Comparison of ENCODE assay signal across 28 cellular contexts in genomic region chr5:147095740-147096139, GRCh38.
"Had no signal": no experiment of that assay in that cellular context is flagged by ENCODE, and none has a peak within 500 bp of the region (broad histone marks: within the 10 kb centered on the region; RNA-seq: fewer than 3 reads in every experiment).

No MANE protein-coding gene starts in this region.

- H3K36me3 Mint-ChIP-seq: natural killer cell; neural progenitor cell; stimulated activated effector memory CD8-positive, alpha-beta T cell treated with anti-CD3 and anti-CD28 coated beads, Interleukin-12 subunit alpha, Interleukin-12 subunit beta, amount 100 ng/mL, for 72 hours; stimulated activated naive B cell treated with anti-CD40 and anti-IgM and Interleukin-4, amounts not matched to agents 10 μg/mL and 1 μg/mL and 100 μg/mL, for 72 hours had no signal

- H3K4me3 Mint-ChIP-seq: natural killer cell; nephron; neural progenitor cell; stimulated activated effector memory CD8-positive, alpha-beta T cell treated with anti-CD3 and anti-CD28 coated beads, Interleukin-12 subunit alpha, Interleukin-12 subunit beta, amount 100 ng/mL, for 72 hours; stimulated activated naive B cell treated with anti-CD40 and anti-IgM and Interleukin-4, amounts not matched to agents 10 μg/mL and 1 μg/mL and 100 μg/mL, for 72 hours; stimulated activated naive CD8-positive, alpha-beta T cell treated with anti-CD3 and anti-CD28 coated beads, Interleukin-15, Interleukin-2, amounts not matched to agents 100 ng/mL and 50 ng/mL, for 24 hours had no signal

- H2AFZ ChIP-seq: neural progenitor cell, parathyroid adenoma had no signal

- H3K4me1 Mint-ChIP-seq: natural killer cell; stimulated activated effector memory CD8-positive, alpha-beta T cell treated with anti-CD3 and anti-CD28 coated beads, Interleukin-12 subunit alpha, Interleukin-12 subunit beta, amount 100 ng/mL, for 72 hours; stimulated activated naive B cell treated with anti-CD40 and anti-IgM and Interleukin-4, amounts not matched to agents 10 μg/mL and 1 μg/mL and 100 μg/mL, for 72 hours had no signal

- H3K4me1 ChIP-seq: parathyroid adenoma, psoas muscle, right lobe of liver, sigmoid colon, testis, upper lobe of left lung, vagina had no signal

- H3K4me2 ChIP-seq: neural progenitor cell had no signal

- H3K27me3 ChIP-seq: ovary, right lobe of liver, sigmoid colon, stomach, suprapubic skin, testis, tibial artery, transverse colon, upper lobe of left lung, vagina had no signal

- H3K9me3 Mint-ChIP-seq: natural killer cell; nephron; stimulated activated effector memory CD8-positive, alpha-beta T cell treated with anti-CD3 and anti-CD28 coated beads, Interleukin-12 subunit alpha, Interleukin-12 subunit beta, amount 100 ng/mL, for 72 hours; stimulated activated naive B cell treated with anti-CD40 and anti-IgM and Interleukin-4, amounts not matched to agents 10 μg/mL and 1 μg/mL and 100 μg/mL, for 72 hours; stimulated activated naive CD8-positive, alpha-beta T cell treated with anti-CD3 and anti-CD28 coated beads, Interleukin-15, Interleukin-2, amounts not matched to agents 100 ng/mL and 50 ng/mL, for 24 hours had no signal

- H3K4me3 ChIP-seq: neural progenitor cell, ovary, psoas muscle, right lobe of liver, sigmoid colon, stomach, suprapubic skin, testis, tibial artery, transverse colon, upper lobe of left lung, vagina had no signal

- DNase-seq: natural killer cell; occipital lobe; ovary; posterior cingulate gyrus; psoas muscle; right cardiac atrium; right lobe of liver; sigmoid colon; small intestine; stimulated activated CD4-positive, alpha-beta T cell treated with anti-CD3 and anti-CD28 coated beads, Interleukin-15, amount 100 ng/mL, for 24 hours; stimulated activated CD4-positive, alpha-beta T cell treated with anti-CD3 and anti-CD28 coated beads, Interleukin-2, amount 100 ng/mL, for 24 hours; stimulated activated CD4-positive, alpha-beta T cell treated with anti-CD3 and anti-CD28 coated beads, Interleukin-2, amount 100 ng/mL, for 48 hours; stimulated activated CD4-positive, alpha-beta T cell treated with anti-CD3 and anti-CD28 coated beads, Interleukin-4, amount 100 ng/mL, for 24 hours; stimulated activated naive B cell treated with anti-CD40 and anti-IgM and Interleukin-4, amounts not matched to agents 10 μg/mL and 1 μg/mL and 100 μg/mL, for 72 hours; stimulated activated naive CD4-positive, alpha-beta T cell treated with Interleukin-2 at 50 U/mL for 16 hours; stomach; testis; tibial artery; transverse colon; upper lobe of left lung had no signal

- H3K9ac ChIP-seq: neural progenitor cell, parathyroid adenoma had no signal

- H3K9me3 ChIP-seq: ovary, psoas muscle, right lobe of liver, sigmoid colon, stomach, suprapubic skin, testis, tibial artery, transverse colon, upper lobe of left lung, vagina had no signal

- H3K27ac Mint-ChIP-seq: natural killer cell; nephron; neural progenitor cell; progenitor cell of endocrine pancreas; stimulated activated effector memory CD8-positive, alpha-beta T cell treated with anti-CD3 and anti-CD28 coated beads, Interleukin-12 subunit alpha, Interleukin-12 subunit beta, amount 100 ng/mL, for 72 hours; stimulated activated naive B cell treated with anti-CD40 and anti-IgM and Interleukin-4, amounts not matched to agents 10 μg/mL and 1 μg/mL and 100 μg/mL, for 72 hours; stimulated activated naive CD8-positive, alpha-beta T cell treated with anti-CD3 and anti-CD28 coated beads, Interleukin-15, Interleukin-2, amounts not matched to agents 100 ng/mL and 50 ng/mL, for 24 hours had no signal

- H3K36me3 ChIP-seq: neural progenitor cell, ovary, right lobe of liver, sigmoid colon, stomach, suprapubic skin, tibial artery, transverse colon, upper lobe of left lung, vagina had no signal

- ATAC-seq: natural killer cell; psoas muscle; right cardiac atrium; right lobe of liver; stimulated activated effector memory CD8-positive, alpha-beta T cell treated with anti-CD3 and anti-CD28 coated beads, Interleukin-12 subunit alpha, Interleukin-12 subunit beta, amount 100 ng/mL, for 72 hours; stimulated activated naive B cell treated with anti-CD40 and anti-IgM and Interleukin-4, amounts not matched to agents 10 μg/mL and 1 μg/mL and 100 μg/mL, for 72 hours had no signal

- H3K27me3 Mint-ChIP-seq: stimulated activated naive B cell treated with anti-CD40 and anti-IgM and Interleukin-4, amounts not matched to agents 10 μg/mL and 1 μg/mL and 100 μg/mL, for 72 hours had no signal

- H3K79me2 ChIP-seq: parathyroid adenoma had no signal

- H3K27ac ChIP-seq: neural progenitor cell, ovary, parathyroid adenoma, psoas muscle, right lobe of liver, sigmoid colon, stomach, suprapubic skin, testis, tibial artery, transverse colon, upper lobe of left lung, vagina had no signal
